In the genomic region with DNA sequence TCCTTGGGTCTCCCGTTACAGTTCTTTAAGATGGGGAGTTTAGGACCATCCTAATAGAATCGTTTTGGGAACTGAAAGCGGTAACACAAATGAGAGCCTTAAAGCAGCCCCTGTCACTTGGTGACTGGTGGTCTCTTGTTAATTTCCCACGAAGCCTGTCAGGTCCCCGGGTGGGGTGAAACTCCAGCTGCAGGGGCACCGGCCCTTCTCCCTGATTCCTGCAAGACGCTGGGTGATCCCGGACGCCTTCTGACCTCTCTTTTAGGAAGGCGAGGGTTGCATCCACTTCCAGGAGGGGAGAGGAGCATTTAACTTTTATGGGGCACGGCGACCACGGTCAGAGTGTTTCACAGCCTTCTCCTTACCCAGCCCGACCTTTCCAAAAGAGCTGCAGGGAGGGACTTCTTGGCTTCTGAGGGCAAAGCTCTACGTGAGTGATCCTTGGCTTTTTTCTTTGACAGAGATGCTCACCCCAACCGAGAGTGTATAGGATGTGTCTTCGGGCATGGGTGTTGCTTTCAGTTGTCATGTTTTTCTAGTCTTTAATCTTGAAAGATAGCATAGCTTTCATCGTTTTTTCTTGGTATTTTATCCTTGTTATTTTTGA, we compare ENCODE assay signal across 8 cellular contexts. TPM values are rescaled to one million over a fixed set of nuclear protein-coding genes. Genes with fewer than 3 reads are reported as not detected.
A peak's percentile ranks its signal among the peaks of the same experiment; 100 is the strongest.
DNase-seq lines count a peak whose midpoint lies in the region; ATAC-seq, FAIRE-seq and TF ChIP-seq lines count a peak whose summit lies in the region.

No MANE protein-coding gene starts in this region.

- H3K27me3 Mint-ChIP-seq in activated CD4-positive, alpha-beta T cell treated with anti-CD3 and anti-CD28 coated beads, Interleukin-2, amount 10 ng/mL, durations not matched to agents 24 days and 14 days, result no peaks in the 10 kb centered on the region

- H3K9me2 ChIP-seq in Karpas-422 (replicated peaks; ENCODE audit: insufficient read depth, low read length), result no peaks in the 10 kb centered on the region

- CTCF ChIA-PET in K562 (lab: Yijun Ruan, JAX; ENCODE audit: low intra/inter-chr PET ratio), result no interaction called here

- peak; percentile 47 for ATAC-seq in K562
- no peak for ATAC-seq in HG03097 (IDR thresholded peaks at IDR 0.05; ENCODE audit: low FRiP score, unreplicated experiment)
- no peak for ATAC-seq in HG02571 (IDR thresholded peaks at IDR 0.05; ENCODE audit: unreplicated experiment)

- BruUV-seq in K562 (replicated peaks; lab: Mats Ljungman, UMichigan), result TSS peak; percentile 79

- no peak for TF ChIP-seq EP300 in K562 (IDR thresholded peaks at IDR 0.05; ENCODE audit: low read length)

- in situ Hi-C loops in K562 (cut with MboI), result no loop called here

- H4K20me1 ChIP-seq in Karpas-422 (ENCODE audit: insufficient read depth, low read depth, low read length) (no peaks in the 10 kb centered on the region), K562 (replicated peaks; ENCODE audit: control insufficient read depth, insufficient read depth, low read length) (no peaks in the 10 kb centered on the region)

- POLR2A ChIA-PET in K562 (lab: Yijun Ruan, JAX), result interaction anchor here (0.5 to 1.3 kb wide), 6 partner anchors 12 to 1893 kb away, joined by 3 to 5 read pairs (median 4); a partner anchor contains a TSS

- FAIRE-seq in K562 (lab: Jason Lieb, UNC), result no peak

- H3K27ac ChIP-seq in Karpas-422 (ENCODE audit: low read length) (no peak overlapping the region), K562 (ENCODE audit: extremely low read depth, low read depth, low read length) (peak overlapping the region; percentile 72; the same call in 2 of the 3 replicates), thymus (ENCODE audit: low read depth) (peak overlapping the region; percentile 37)

- no peak for TF ChIP-seq CTCF in K562 (IDR thresholded peaks at IDR 0.05 in 2 of 3, conservative IDR thresholded peaks at IDR 0.05 in 1 of 3; ENCODE audit: insufficient read depth in 2 of 3, low read depth in 1 of 3, low read length in 3 of 3)
- TF ChIP-seq CTCF in kidney epithelial cell (IDR thresholded peaks at IDR 0.05; ENCODE audit: insufficient read depth, low read length, poor library complexity, severe bottlenecking), result no peak

- H3K9me3 ChIP-seq in Karpas-422 (ENCODE audit: low read length) (peaks cover 14% of the 10 kb centered on the region), K562 (replicated peaks; ENCODE audit: control insufficient read depth, insufficient read depth, low read depth, low read length) (no peaks in the 10 kb centered on the region; the same call in none of the 2 replicates), thymus (ENCODE audit: control insufficient read depth) (no peaks in the 10 kb centered on the region)

- peak overlapping the region; percentile 91 for H3K27ac Mint-ChIP-seq in activated CD4-positive, alpha-beta T cell treated with anti-CD3 and anti-CD28 coated beads, Interleukin-2, amount 10 ng/mL, durations not matched to agents 24 days and 14 days

- H3K27me3 ChIP-seq in Karpas-422 (ENCODE audit: low read length) (no peaks in the 10 kb centered on the region), K562 (ENCODE audit: control insufficient read depth in 2 of 2, insufficient read depth in 2 of 2, low read length in 2 of 2) (no peaks in the 10 kb centered on the region), kidney epithelial cell (ENCODE audit: control insufficient read depth, insufficient read depth, low read length) (no peaks in the 10 kb centered on the region), thymus (ENCODE audit: control insufficient read depth, insufficient read depth) (no peaks in the 10 kb centered on the region)

- TF ChIP-seq RAD21 in K562 (CRISPR knock-in tag; conservative IDR thresholded peaks at IDR 0.05 in 1 of 2, IDR thresholded peaks at IDR 0.05 in 1 of 2), result no peak

- peaks cover 17% of the 10 kb centered on the region for H3K4me1 Mint-ChIP-seq in activated CD4-positive, alpha-beta T cell treated with anti-CD3 and anti-CD28 coated beads, Interleukin-2, amount 10 ng/mL, durations not matched to agents 24 days and 14 days

- H3K9me3 Mint-ChIP-seq in activated CD4-positive, alpha-beta T cell treated with anti-CD3 and anti-CD28 coated beads, Interleukin-2, amount 10 ng/mL, durations not matched to agents 24 days and 14 days, result peaks cover 17% of the 10 kb centered on the region

- peaks cover 7% of the 10 kb centered on the region for H3K36me3 ChIP-seq in Karpas-422 (ENCODE audit: insufficient read depth, low read length)
- no peaks in the 10 kb centered on the region; the same call in 2 of the 3 replicates for H3K36me3 ChIP-seq in K562 (ENCODE audit: control insufficient read depth, insufficient read depth, low read length)
- H3K36me3 ChIP-seq in kidney epithelial cell (ENCODE audit: control insufficient read depth, insufficient read depth, low read length), result no peaks in the 10 kb centered on the region
- H3K36me3 ChIP-seq in thymus (ENCODE audit: control insufficient read depth, insufficient read depth), result peaks cover 25% of the 10 kb centered on the region

- peak overlapping the region; percentile 79 for H3K4me3 ChIP-seq in Karpas-422 (ENCODE audit: low read length)
- peak overlapping the region; percentile 91 for H3K4me3 ChIP-seq in K562
- H3K4me3 ChIP-seq in kidney epithelial cell (ENCODE audit: low read depth, low read length), result peak overlapping the region; percentile 57
- peak overlapping the region; percentile 62 for H3K4me3 ChIP-seq in thymus (ENCODE audit: low read length)

- H3K4me2 ChIP-seq in Karpas-422 (ENCODE audit: low read depth, low read length, poor library complexity, severe bottlenecking), result peak overlapping the region; percentile 80
- peak overlapping the region; percentile 87 for H3K4me2 ChIP-seq in K562 (ENCODE audit: insufficient read depth, low read length)

- no peaks in the 10 kb centered on the region for H3K9me1 ChIP-seq in K562 (ENCODE audit: control insufficient read depth, insufficient read depth, low read length)

- 1% methylated on average over 17 of the region's 18 CpGs for WGBS in K562 (ENCODE audit: insufficient coverage, low coverage, missing lambda C conversion rate)
- WGBS in thymus, result 6% methylated on average over 18 of the region's 18 CpGs

- intact Hi-C loops in activated CD4-positive, alpha-beta T cell treated with anti-CD3 and anti-CD28 coated beads, Interleukin-2, amount 10 ng/mL, durations not matched to agents 24 days and 14 days (cut with micrococcal nuclease), result loop anchor here (1.0 to 5.0 kb wide), 10 partner anchors 20 to 388 kb away; a partner anchor contains a TSS
- intact Hi-C loops in K562 (cut with micrococcal nuclease), result loop anchor here (1.0 to 10.0 kb wide), 2 partner anchors 20 to 109 kb away; a partner anchor contains a TSS

- peak overlapping the region; percentile 77 for H3K9ac ChIP-seq in Karpas-422 (ENCODE audit: low read length)
- H3K9ac ChIP-seq in K562 (ENCODE audit: insufficient read depth in 1 of 2, low read depth in 2 of 2, low read length in 2 of 2), result peak overlapping the region; percentile 91 to 95

- peaks cover 16% of the 10 kb centered on the region for H3K79me2 ChIP-seq in Karpas-422 (ENCODE audit: low read length)
- H3K79me2 ChIP-seq in K562 (ENCODE audit: control insufficient read depth, insufficient read depth, low read length), result 0 out of 3 replicates have a peak, but pooled peaks cover 2% of the 10 kb centered on the region

- peaks cover 32% of the 10 kb centered on the region for H3K36me3 Mint-ChIP-seq in activated CD4-positive, alpha-beta T cell treated with anti-CD3 and anti-CD28 coated beads, Interleukin-2, amount 10 ng/mL, durations not matched to agents 24 days and 14 days (ENCODE audit: low read depth)

- H3K4me1 ChIP-seq in Karpas-422 (ENCODE audit: low read length) (peaks cover 14% of the 10 kb centered on the region), K562 (replicated peaks in 1 of 2; ENCODE audit: control insufficient read depth in 2 of 2, insufficient read depth in 2 of 2, low read length in 2 of 2) (no peaks in the 10 kb centered on the region; a peak in 2 of 5 replicates), thymus (ENCODE audit: control insufficient read depth, insufficient read depth, low read length) (peaks cover 9% of the 10 kb centered on the region)

- peak; percentile 68 for DNase-seq in activated CD4-positive, alpha-beta T cell treated with anti-CD3 and anti-CD28 coated beads, Interleukin-2, amount 10 ng/mL, durations not matched to agents 24 days and 14 days
- DNase-seq in activated CD4-positive, alpha-beta T cell treated with anti-CD3 and anti-CD28 coated beads, Interleukin-2, amount 50 U/mL, for 4 hours, result no peak
- DNase-seq in Karpas-422 (peak; percentile 49), K562 (ENCODE audit: extremely low read depth in 1 of 4, low spot score in 3 of 4) (peak in 3 of 4 experiments; percentile 13 to 22 (median 17)), kidney epithelial cell (ENCODE audit: low read depth) (no peak)

- H2AFZ ChIP-seq in Karpas-422 (ENCODE audit: low read length) (peak overlapping the region; percentile 49), K562 (ENCODE audit: low read depth, low read length) (peak overlapping the region; percentile 92)

- no peak for TF ChIP-seq POLR2A in K562 (conservative IDR thresholded peaks at IDR 0.05)

- peak overlapping the region; percentile 99 for H3K4me3 Mint-ChIP-seq in activated CD4-positive, alpha-beta T cell treated with anti-CD3 and anti-CD28 coated beads, Interleukin-2, amount 10 ng/mL, durations not matched to agents 24 days and 14 days

RNA-seq across cellular contexts. Expression of a gene that starts 0.7 kb away (rescaled TPM):
- 2.7 and 3.2 TPM in 2 replicates for total RNA-seq in activated CD4-positive, alpha-beta T cell treated with anti-CD3 and anti-CD28 coated beads, Interleukin-2, amount 10 ng/mL, durations not matched to agents 24 days and 14 days
- 5.1 and 5.2 TPM in 2 replicates for total RNA-seq in Karpas-422 (2014; rRNA removed; shearing (Covaris generic); ENCODE audit: low replicate concordance)
- 7.8 and 20.6 TPM in 2 replicates for total RNA-seq in K562 (2011; cell fraction: chromatin; rRNA removed; ENCODE audit: low replicate concordance)
- total RNA-seq in K562 (2011; cell fraction: nucleolus; rRNA removed), result 5.5 and 7.0 TPM in 2 replicates
- total RNA-seq in K562 (2011; cell fraction: nucleoplasm; rRNA removed), result 11.1 and 17.1 TPM in 2 replicates
- 1.5 and 1.6 TPM in 2 replicates for total RNA-seq in K562 (2014; rRNA removed)
- total RNA-seq in K562 (2014; rRNA removed; fragmentation: Illumina TruSeq; extraction: Trizol), result 3.9 and 5.3 TPM in 2 replicates
- 2.1 and 2.7 TPM in 2 replicates for total RNA-seq in K562 (2015; rRNA removed; fragmentation: Illumina TruSeq; extraction: Trizol)
- total RNA-seq in K562 (2021), result 2.3 and 4.2 TPM in 2 replicates
- polyA plus RNA-seq in K562 (2011; rRNA removed), result 1.8 and 2.5 TPM in 2 replicates
- polyA plus RNA-seq in K562 (2011; cell fraction: cytosol; rRNA removed), result 0.43 and 0.71 TPM in 2 replicates
- 2.3 and 2.9 TPM in 2 replicates for polyA plus RNA-seq in K562 (2011; cell fraction: nucleus; rRNA removed)
- 1.2 and 2.0 TPM in 2 replicates for polyA plus RNA-seq in K562 (2012)
- 1.5 and 1.8 TPM in 2 replicates for polyA plus RNA-seq in K562 (2014; fragmentation: Illumina TruSeq; extraction: Trizol)
- polyA plus RNA-seq in K562 (2014; fragmentation: Nextera tagmentation; extraction: Ambion mirVana), result 1 to 10 TPM; 1.4 to 2.2 TPM
- polyA plus RNA-seq in K562 (2014; rRNA removed), result 0.84 and 1.9 TPM in 2 replicates
- 6.8 and 7.4 TPM in 2 replicates for polyA minus RNA-seq in K562 (2011; rRNA and poly(A)+ RNA removed)
- polyA minus RNA-seq in K562 (2011; cell fraction: cytosol; rRNA and poly(A)+ RNA removed), result 1.3 and 1.8 TPM in 2 replicates
- polyA minus RNA-seq in K562 (2011; cell fraction: nucleus; rRNA and poly(A)+ RNA removed), result 3.8 and 7.2 TPM in 2 replicates
- 1.9 and 2.2 TPM in 2 replicates for total RNA-seq in kidney epithelial cell
- polyA plus RNA-seq in thymus, result 3.2 TPM

RNA-seq across cellular contexts. Expression of a gene that starts 19.7 kb away (rescaled TPM):
- 17.0 and 17.4 TPM in 2 replicates for total RNA-seq in activated CD4-positive, alpha-beta T cell treated with anti-CD3 and anti-CD28 coated beads, Interleukin-2, amount 10 ng/mL, durations not matched to agents 24 days and 14 days
- total RNA-seq in Karpas-422 (2014; rRNA removed; shearing (Covaris generic); ENCODE audit: low replicate concordance), result 25.3 and 56.1 TPM in 2 replicates
- total RNA-seq in K562 (2011; cell fraction: chromatin; rRNA removed; ENCODE audit: low replicate concordance), result 29.4 and 65.6 TPM in 2 replicates
- total RNA-seq in K562 (2011; cell fraction: nucleolus; rRNA removed), result 21.3 and 22.6 TPM in 2 replicates
- total RNA-seq in K562 (2011; cell fraction: nucleoplasm; rRNA removed), result 40.9 and 53.3 TPM in 2 replicates
- 6.5 and 6.9 TPM in 2 replicates for total RNA-seq in K562 (2014; rRNA removed)
- 10.7 and 14.7 TPM in 2 replicates for total RNA-seq in K562 (2014; rRNA removed; fragmentation: Illumina TruSeq; extraction: Trizol)
- total RNA-seq in K562 (2015; rRNA removed; fragmentation: Illumina TruSeq; extraction: Trizol), result 9.2 and 11.2 TPM in 2 replicates
- 7.3 and 10.0 TPM in 2 replicates for total RNA-seq in K562 (2021)
- polyA plus RNA-seq in K562 (2011; rRNA removed), result 13.8 and 15.6 TPM in 2 replicates
- polyA plus RNA-seq in K562 (2011; cell fraction: cytosol; rRNA removed), result 3.6 and 5.5 TPM in 2 replicates
- polyA plus RNA-seq in K562 (2011; cell fraction: nucleus; rRNA removed), result 19.2 and 21.7 TPM in 2 replicates
- 6.2 and 9.3 TPM in 2 replicates for polyA plus RNA-seq in K562 (2012)
- 7.9 and 8.7 TPM in 2 replicates for polyA plus RNA-seq in K562 (2014; fragmentation: Illumina TruSeq; extraction: Trizol)
- 1 to 10 TPM; 4.4 to 7.1 TPM for polyA plus RNA-seq in K562 (2014; fragmentation: Nextera tagmentation; extraction: Ambion mirVana)
- 9.1 and 12.2 TPM in 2 replicates for polyA plus RNA-seq in K562 (2014; rRNA removed)
- 17.1 and 18.0 TPM in 2 replicates for polyA minus RNA-seq in K562 (2011; rRNA and poly(A)+ RNA removed)
- polyA minus RNA-seq in K562 (2011; cell fraction: cytosol; rRNA and poly(A)+ RNA removed), result 4.7 and 7.1 TPM in 2 replicates
- 19.7 and 24.9 TPM in 2 replicates for polyA minus RNA-seq in K562 (2011; cell fraction: nucleus; rRNA and poly(A)+ RNA removed)
- total RNA-seq in kidney epithelial cell, result 7.3 and 8.2 TPM in 2 replicates
- 47.0 TPM for polyA plus RNA-seq in thymus

RNA-seq across cellular contexts. Expression of a gene that starts 27.5 kb away (rescaled TPM):
- total RNA-seq in activated CD4-positive, alpha-beta T cell treated with anti-CD3 and anti-CD28 coated beads, Interleukin-2, amount 10 ng/mL, durations not matched to agents 24 days and 14 days, result 10.9 and 12.9 TPM in 2 replicates
- total RNA-seq in Karpas-422 (2014; rRNA removed; shearing (Covaris generic); ENCODE audit: low replicate concordance), result 2.0 and 3.0 TPM in 2 replicates
- total RNA-seq in K562 (2011; cell fraction: chromatin; rRNA removed; ENCODE audit: low replicate concordance), result 7.9 and 13.7 TPM in 2 replicates
- total RNA-seq in K562 (2011; cell fraction: nucleolus; rRNA removed), result 8.3 and 9.5 TPM in 2 replicates
- 8.6 and 8.9 TPM in 2 replicates for total RNA-seq in K562 (2011; cell fraction: nucleoplasm; rRNA removed)
- total RNA-seq in K562 (2014; rRNA removed) (0.69 and 0.82 TPM in 2 replicates), K562 (2014; rRNA removed; fragmentation: Illumina TruSeq; extraction: Trizol) (2.7 and 2.9 TPM in 2 replicates), K562 (2015; rRNA removed; fragmentation: Illumina TruSeq; extraction: Trizol) (1.4 and 1.6 TPM in 2 replicates), K562 (2021) (1.6 and 1.9 TPM in 2 replicates), kidney epithelial cell (4.7 and 5.7 TPM in 2 replicates)
- polyA plus RNA-seq in K562 (2011; rRNA removed) (1.1 and 1.6 TPM in 2 replicates), K562 (2014; fragmentation: Illumina TruSeq; extraction: Trizol) (1.2 and 1.9 TPM in 2 replicates), K562 (2014; fragmentation: Nextera tagmentation; extraction: Ambion mirVana) (1 to 10 TPM; 1.5 to 1.9 TPM), K562 (2014; rRNA removed) (0.85 and 2.0 TPM in 2 replicates), thymus (4.5 TPM)
- polyA plus RNA-seq in K562 (2011; cell fraction: cytosol; rRNA removed), result 0.37 and 0.59 TPM in 2 replicates
- 2.3 and 2.7 TPM in 2 replicates for polyA plus RNA-seq in K562 (2011; cell fraction: nucleus; rRNA removed)
- polyA plus RNA-seq in K562 (2012), result 1.0 and 2.0 TPM in 2 replicates
- polyA minus RNA-seq in K562 (2011; rRNA and poly(A)+ RNA removed), result 2.3 and 3.5 TPM in 2 replicates
- polyA minus RNA-seq in K562 (2011; cell fraction: cytosol; rRNA and poly(A)+ RNA removed), result 0.38 TPM in 1 of 2 replicates, not detected in the other
- 3.1 and 5.2 TPM in 2 replicates for polyA minus RNA-seq in K562 (2011; cell fraction: nucleus; rRNA and poly(A)+ RNA removed)

RNA-seq across cellular contexts. Expression of a gene that starts 41.9 kb away (rescaled TPM):
- 1.2 TPM in 2 replicates for total RNA-seq in activated CD4-positive, alpha-beta T cell treated with anti-CD3 and anti-CD28 coated beads, Interleukin-2, amount 10 ng/mL, durations not matched to agents 24 days and 14 days
- total RNA-seq in Karpas-422 (2014; rRNA removed; shearing (Covaris generic); ENCODE audit: low replicate concordance), result not detected in 2 replicates
- total RNA-seq in K562 (2011; cell fraction: chromatin; rRNA removed; ENCODE audit: low replicate concordance), result 0.19 and 0.23 TPM in 2 replicates
- total RNA-seq in K562 (2011; cell fraction: nucleolus; rRNA removed), result 0.13 TPM in 1 of 2 replicates, not detected in the other
- total RNA-seq in K562 (2011; cell fraction: nucleoplasm; rRNA removed), result 0.22 and 0.38 TPM in 2 replicates
- total RNA-seq in K562 (2014; rRNA removed), result 0.16 and 0.23 TPM in 2 replicates
- total RNA-seq in K562 (2014; rRNA removed; fragmentation: Illumina TruSeq; extraction: Trizol), result 0.22 and 0.29 TPM in 2 replicates
- total RNA-seq in K562 (2015; rRNA removed; fragmentation: Illumina TruSeq; extraction: Trizol), result 0.18 and 0.19 TPM in 2 replicates
- total RNA-seq in K562 (2021), result 0.18 and 0.24 TPM in 2 replicates
- 0.04 and 0.07 TPM in 2 replicates for polyA plus RNA-seq in K562 (2011; rRNA removed)
- polyA plus RNA-seq in K562 (2011; cell fraction: cytosol; rRNA removed), result 0.03 TPM in 2 replicates
- polyA plus RNA-seq in K562 (2011; cell fraction: nucleus; rRNA removed), result 0.03 TPM in 2 replicates
- polyA plus RNA-seq in K562 (2012), result 0.14 and 0.25 TPM in 2 replicates
- 0.10 and 0.17 TPM in 2 replicates for polyA plus RNA-seq in K562 (2014; fragmentation: Illumina TruSeq; extraction: Trizol)
- polyA plus RNA-seq in K562 (2014; fragmentation: Nextera tagmentation; extraction: Ambion mirVana), result under 1 TPM; 0.13 to 0.20 TPM
- polyA plus RNA-seq in K562 (2014; rRNA removed), result 0.03 and 0.20 TPM in 2 replicates
- 0.03 and 0.21 TPM in 2 replicates for polyA minus RNA-seq in K562 (2011; rRNA and poly(A)+ RNA removed)
- not detected in 2 replicates for polyA minus RNA-seq in K562 (2011; cell fraction: cytosol; rRNA and poly(A)+ RNA removed)
- 0.11 TPM in 1 of 2 replicates, not detected in the other for polyA minus RNA-seq in K562 (2011; cell fraction: nucleus; rRNA and poly(A)+ RNA removed)
- 1.1 and 1.5 TPM in 2 replicates for total RNA-seq in kidney epithelial cell
- polyA plus RNA-seq in thymus, result 1.9 TPM

RNA-seq across cellular contexts. Expression of a gene that starts 51.0 kb away (rescaled TPM):
- total RNA-seq in activated CD4-positive, alpha-beta T cell treated with anti-CD3 and anti-CD28 coated beads, Interleukin-2, amount 10 ng/mL, durations not matched to agents 24 days and 14 days, result 10.4 and 12.3 TPM in 2 replicates
- total RNA-seq in Karpas-422 (2014; rRNA removed; shearing (Covaris generic); ENCODE audit: low replicate concordance), result 10.7 and 26.6 TPM in 2 replicates
- 15.6 and 30.7 TPM in 2 replicates for total RNA-seq in K562 (2011; cell fraction: chromatin; rRNA removed; ENCODE audit: low replicate concordance)
- total RNA-seq in K562 (2011; cell fraction: nucleolus; rRNA removed), result 8.0 and 9.3 TPM in 2 replicates
- total RNA-seq in K562 (2011; cell fraction: nucleoplasm; rRNA removed), result 14.7 and 22.2 TPM in 2 replicates
- total RNA-seq in K562 (2014; rRNA removed), result 6.2 and 6.5 TPM in 2 replicates
- 9.3 and 12.0 TPM in 2 replicates for total RNA-seq in K562 (2014; rRNA removed; fragmentation: Illumina TruSeq; extraction: Trizol)
- total RNA-seq in K562 (2015; rRNA removed; fragmentation: Illumina TruSeq; extraction: Trizol), result 5.7 and 6.2 TPM in 2 replicates
- 8.2 and 8.5 TPM in 2 replicates for total RNA-seq in K562 (2021)
- polyA plus RNA-seq in K562 (2011; rRNA removed), result 5.8 and 9.8 TPM in 2 replicates
- 0.91 and 2.7 TPM in 2 replicates for polyA plus RNA-seq in K562 (2011; cell fraction: cytosol; rRNA removed)
- polyA plus RNA-seq in K562 (2011; cell fraction: nucleus; rRNA removed), result 12.6 and 15.4 TPM in 2 replicates
- 6.7 and 11.5 TPM in 2 replicates for polyA plus RNA-seq in K562 (2012)
- 7.1 and 9.0 TPM in 2 replicates for polyA plus RNA-seq in K562 (2014; fragmentation: Illumina TruSeq; extraction: Trizol)
- 10 to 100 TPM; 18.0 to 19.4 TPM for polyA plus RNA-seq in K562 (2014; fragmentation: Nextera tagmentation; extraction: Ambion mirVana)
- 9.2 and 15.5 TPM in 2 replicates for polyA plus RNA-seq in K562 (2014; rRNA removed)
- polyA minus RNA-seq in K562 (2011; rRNA and poly(A)+ RNA removed), result 11.3 and 12.3 TPM in 2 replicates
- 2.7 and 2.8 TPM in 2 replicates for polyA minus RNA-seq in K562 (2011; cell fraction: cytosol; rRNA and poly(A)+ RNA removed)
- 5.4 and 7.8 TPM in 2 replicates for polyA minus RNA-seq in K562 (2011; cell fraction: nucleus; rRNA and poly(A)+ RNA removed)
- 11.2 and 26.8 TPM in 2 replicates for total RNA-seq in kidney epithelial cell
- 32.9 TPM for polyA plus RNA-seq in thymus

Comparison
In these comparisons a context has a peak if more than half of its experiments do, and no peak if none do; other contexts are left out.
1. DNase-seq: peak in activated CD4-positive, alpha-beta T cell treated with anti-CD3 and anti-CD28 coated beads, Interleukin-2, amount 10 ng/mL, durations not matched to agents 24 days and 14 days (single experiment), Karpas-422 (single experiment) and K562 (3 of 4); none in activated CD4-positive, alpha-beta T cell treated with anti-CD3 and anti-CD28 coated beads, Interleukin-2, amount 50 U/mL, for 4 hours (0 of 2) and kidney epithelial cell (single experiment).
2. Peak in every context shown above with its lines, with median percentiles within 50 percentile points of each other: H3K4me3 ChIP-seq.